In genomic region chr7:32588657-32589056, GRCh38 we compare ENCODE assay signal across 9 cellular contexts.
DNase-seq lines count a peak whose midpoint lies in the region; ATAC-seq, FAIRE-seq and TF ChIP-seq lines count a peak whose summit lies in the region.
"Had no signal": no experiment of that assay in that cellular context is flagged by ENCODE, and none has a peak within 500 bp of the region (broad histone marks: within the 10 kb centered on the region; RNA-seq: fewer than 3 reads in every experiment).

No MANE protein-coding gene starts in this region.

- TF ChIP-seq CTCF in K562 (IDR thresholded peaks at IDR 0.05 in 2 of 3, conservative IDR thresholded peaks at IDR 0.05 in 1 of 3; ENCODE audit: insufficient read depth in 2 of 3, low read depth in 1 of 3, low read length in 3 of 3) (no peak), neural crest cell (conservative IDR thresholded peaks at IDR 0.05) (no peak), mucosa of descending colon (IDR thresholded peaks at IDR 0.05) (no peak)

- no peaks in the 10 kb centered on the region for H3K9me1 ChIP-seq in K562 (ENCODE audit: control insufficient read depth, insufficient read depth, low read length)

- FAIRE-seq in K562 (lab: Jason Lieb, UNC), result no peak

- peak; percentile 5 for DNase-seq in activated T-cell treated with anti-CD3 and anti-CD28 coated beads for 48 hours (ENCODE audit: low read depth)
- no peak for DNase-seq in activated T-cell treated with anti-CD3 and anti-CD28 coated beads, Interleukin-2, amount 50 U/mL, for 1 hour
- DNase-seq in HPDE6-E6E7 (ENCODE audit: extremely low spot score), result peak; percentile 31
- peak in 1 of 4 experiments; percentile 22 for DNase-seq in K562 (ENCODE audit: extremely low read depth in 1 of 4, low spot score in 3 of 4)
- DNase-seq in neural crest cell (ENCODE audit: low read depth, low spot score), result no peak
- no peak for DNase-seq in DMS79 (lab: John Stamatoyannopoulos, UW)
- no peak for DNase-seq in mucosa of descending colon

- H3K36me3 ChIP-seq in K562 (ENCODE audit: control insufficient read depth, insufficient read depth, low read length) (peaks cover 58% of the 10 kb centered on the region; the same call in 2 of the 3 replicates), mucosa of descending colon (ENCODE audit: low read depth) (no peaks in the 10 kb centered on the region)

- no peak for TF ChIP-seq RAD21 in K562 (CRISPR knock-in tag; conservative IDR thresholded peaks at IDR 0.05 in 1 of 2, IDR thresholded peaks at IDR 0.05 in 1 of 2)

- H3K9me3 Mint-ChIP-seq in neural crest cell, result no peaks in the 10 kb centered on the region

- intact Hi-C loops in K562 (cut with micrococcal nuclease) (loop anchor here (5.0 kb wide), 1 partner anchor 84 kb away; no protein-coding TSS in a partner anchor), mucosa of descending colon (cut with DNase I, micrococcal nuclease) (no loop called here)

- H3K4me3 ChIP-seq in K562, result no peak overlapping the region
- no peak overlapping the region for H3K4me3 ChIP-seq in mucosa of descending colon

- no peak overlapping the region for H3K4me2 ChIP-seq in K562 (ENCODE audit: insufficient read depth, low read length)

- H3K27me3 Mint-ChIP-seq in neural crest cell (ENCODE audit: low read depth), result no peaks in the 10 kb centered on the region

- no peak for TF ChIP-seq POLR2A in K562 (conservative IDR thresholded peaks at IDR 0.05)

- H3K27me3 ChIP-seq in K562 (ENCODE audit: control insufficient read depth in 2 of 2, insufficient read depth in 2 of 2, low read length in 2 of 2), result no peaks in the 10 kb centered on the region

- 0 out of 3 replicates have a peak overlapping the region, but pooled peaks have one; percentile 1 for H3K27ac ChIP-seq in K562 (ENCODE audit: extremely low read depth, low read depth, low read length)
- H3K27ac ChIP-seq: C4-2B had no signal

- peak overlapping the region; percentile 62 for H3K27ac Mint-ChIP-seq in neural crest cell (ENCODE audit: unreplicated experiment)

- H3K4me1 ChIP-seq in K562 (replicated peaks in 1 of 2; ENCODE audit: control insufficient read depth in 2 of 2, insufficient read depth in 2 of 2, low read length in 2 of 2), result peaks cover 5 to 24% of the 10 kb centered on the region in 2 experiments; a peak in 3 of 5 replicates
- H3K4me1 ChIP-seq in mucosa of descending colon (ENCODE audit: low read depth), result no peaks in the 10 kb centered on the region

- CTCF ChIA-PET in K562 (lab: Yijun Ruan, JAX; ENCODE audit: low intra/inter-chr PET ratio), result no interaction called here

- no peak overlapping the region for H3K4me3 Mint-ChIP-seq in neural crest cell

- H3K9ac ChIP-seq in K562 (ENCODE audit: insufficient read depth in 1 of 2, low read depth in 2 of 2, low read length in 2 of 2), result no peak overlapping the region

- H3K4me1 Mint-ChIP-seq in neural crest cell, result peaks cover 28% of the 10 kb centered on the region

- 54% methylated on average over 2 of the region's 2 CpGs for WGBS in K562 (ENCODE audit: insufficient coverage, low coverage, missing lambda C conversion rate)

- no peak overlapping the region for H2AFZ ChIP-seq in K562 (ENCODE audit: low read depth, low read length)

- peak; percentile 8; the same call in 2 of the 3 replicates for ATAC-seq in K562
- ATAC-seq in mucosa of descending colon, result no peak
- ATAC-seq in GM18502 (IDR thresholded peaks at IDR 0.05; ENCODE audit: poor library complexity, unreplicated experiment), result no peak

- H4K20me1 ChIP-seq in K562 (replicated peaks; ENCODE audit: control insufficient read depth, insufficient read depth, low read length), result no peaks in the 10 kb centered on the region

- POLR2A ChIA-PET in K562 (lab: Yijun Ruan, JAX), result interaction anchor here (1.1 to 2.4 kb wide), 3 partner anchors 10 to 20 kb away, joined by 3 to 5 read pairs (median 4); no protein-coding TSS in a partner anchor

- no peaks in the 10 kb centered on the region for H3K79me2 ChIP-seq in K562 (ENCODE audit: control insufficient read depth, insufficient read depth, low read length)

- no peaks in the 10 kb centered on the region for H3K9me3 ChIP-seq in K562 (replicated peaks; ENCODE audit: control insufficient read depth, insufficient read depth, low read depth, low read length)
- no peaks in the 10 kb centered on the region for H3K9me3 ChIP-seq in mucosa of descending colon

- TF ChIP-seq EP300 in K562 (IDR thresholded peaks at IDR 0.05; ENCODE audit: low read length), result no peak

- no TSS peak for BruUV-seq in K562 (replicated peaks; lab: Mats Ljungman, UMichigan)

- in situ Hi-C loops in K562 (cut with MboI), result no loop called here

- H3K36me3 Mint-ChIP-seq in neural crest cell (ENCODE audit: low read depth), result peaks cover 36% of the 10 kb centered on the region

TF ChIP-seq in K562, 482 proteins besides CTCF, POLR2A, EP300 and RAD21:
- TF ChIP-seq LEF1 (IDR thresholded peaks at IDR 0.05) (no peak), FOSL1 (tag; conservative IDR thresholded peaks at IDR 0.05) (0 out of 2 replicates have a peak, but pooled peaks have one; percentile 24)
TF ChIP-seq in K562: peak in this region for 1.

Comparison
In these comparisons a context has a peak if more than half of its experiments do, and no peak if none do; other contexts are left out.
1. DNase-seq: peak in activated T-cell treated with anti-CD3 and anti-CD28 coated beads for 48 hours (single experiment) and HPDE6-E6E7 (single experiment); none in activated T-cell treated with anti-CD3 and anti-CD28 coated beads, Interleukin-2, amount 50 U/mL, for 1 hour (single experiment), neural crest cell (single experiment), DMS79 (single experiment) and mucosa of descending colon (0 of 3).